Comparison of ENCODE assay signal across 1 cellular context in the genomic region with DNA sequence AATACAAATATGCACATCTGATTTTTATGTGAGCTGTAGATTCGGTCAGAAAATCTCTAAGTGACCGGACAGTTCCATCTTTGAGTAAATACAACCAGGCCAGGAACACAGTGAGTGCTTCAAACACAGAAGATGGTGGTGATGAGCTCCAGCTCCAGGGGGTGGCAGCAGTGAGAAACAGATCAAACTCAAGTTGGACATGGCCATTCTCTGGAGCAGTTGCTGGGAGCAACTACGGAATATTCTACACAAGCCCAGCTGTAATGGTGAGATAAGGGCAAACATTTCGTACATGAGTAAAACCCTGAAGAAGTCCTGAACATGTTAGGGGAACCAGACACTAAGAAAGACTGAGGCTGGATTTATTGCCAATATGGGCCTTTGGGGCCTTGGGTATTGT.
TF ChIP-seq lines count a peak whose summit lies in the region.

No MANE protein-coding gene starts in this region.

TF ChIP-seq in HCT116, 20 proteins besides CTCF, POLR2A, EP300 and RAD21 (continued from another document):
- TF ChIP-seq, protein P1, sequence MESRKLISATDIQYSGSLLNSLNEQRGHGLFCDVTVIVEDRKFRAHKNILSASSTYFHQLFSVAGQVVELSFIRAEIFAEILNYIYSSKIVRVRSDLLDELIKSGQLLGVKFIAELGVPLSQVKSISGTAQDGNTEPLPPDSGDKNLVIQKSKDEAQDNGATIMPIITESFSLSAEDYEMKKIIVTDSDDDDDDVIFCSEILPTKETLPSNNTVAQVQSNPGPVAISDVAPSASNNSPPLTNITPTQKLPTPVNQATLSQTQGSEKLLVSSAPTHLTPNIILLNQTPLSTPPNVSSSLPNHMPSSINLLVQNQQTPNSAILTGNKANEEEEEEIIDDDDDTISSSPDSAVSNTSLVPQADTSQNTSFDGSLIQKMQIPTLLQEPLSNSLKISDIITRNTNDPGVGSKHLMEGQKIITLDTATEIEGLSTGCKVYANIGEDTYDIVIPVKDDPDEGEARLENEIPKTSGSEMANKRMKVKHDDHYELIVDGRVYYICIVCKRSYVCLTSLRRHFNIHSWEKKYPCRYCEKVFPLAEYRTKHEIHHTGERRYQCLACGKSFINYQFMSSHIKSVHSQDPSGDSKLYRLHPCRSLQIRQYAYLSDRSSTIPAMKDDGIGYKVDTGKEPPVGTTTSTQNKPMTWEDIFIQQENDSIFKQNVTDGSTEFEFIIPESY (IDR thresholded peaks at IDR 0.05; ENCODE audit: extremely low read depth, insufficient replicate concordance, low read length) = no peak
- no peak for TF ChIP-seq TCF7L2 (IDR thresholded peaks at IDR 0.05; ENCODE audit: borderline replicate concordance, extremely low read depth, insufficient read depth, insufficient read length)
- no peak for TF ChIP-seq SP1 (IDR thresholded peaks at IDR 0.05; ENCODE audit: low read depth)
TF ChIP-seq in HCT116: peak in this region for 0.
